12 cellular contexts compared by ENCODE assay signal in genomic region chr17:7017827-7018200, GRCh38. TPM values are rescaled to one million over a fixed set of nuclear protein-coding genes. Genes with fewer than 3 reads are reported as not detected.
A peak's percentile ranks its signal among the peaks of the same experiment; 100 is the strongest.
DNase-seq lines count a peak whose midpoint lies in the region; ATAC-seq and TF ChIP-seq lines count a peak whose summit lies in the region.
"Had no signal": no experiment of that assay in that cellular context is flagged by ENCODE, and none has a peak within 500 bp of the region (broad histone marks: within the 10 kb centered on the region; RNA-seq: fewer than 3 reads in every experiment).

No MANE protein-coding gene starts in this region.

- no peak overlapping the region for H2BK15ac ChIP-seq in neuronal stem cell (ENCODE audit: low read length)

- ATAC-seq in right cardiac atrium = no peak
- ATAC-seq in left cardiac atrium = no peak
- ATAC-seq in HG03159 (IDR thresholded peaks at IDR 0.05; ENCODE audit: unreplicated experiment) = no peak
- ATAC-seq: SK-N-SH treated with all-trans-retinoic acid at 6 μM for 48 hours had no signal

- peak overlapping the region; percentile 14 for H3K9ac ChIP-seq in neuronal stem cell (ENCODE audit: low read depth, low read length, poor library complexity)

- H2AFZ ChIP-seq in neuronal stem cell (ENCODE audit: low read length) = no peak overlapping the region

- no peak for TF ChIP-seq CTCF in vagina (IDR thresholded peaks at IDR 0.05)

- no peak overlapping the region for H2BK120ac ChIP-seq in neuronal stem cell (ENCODE audit: low read depth, low read length)

- H3K4me1 ChIP-seq in right cardiac atrium (ENCODE audit: control insufficient read depth, insufficient read depth, low read length) (peaks cover 6% of the 10 kb centered on the region), neuronal stem cell (ENCODE audit: control insufficient read depth in 2 of 2, insufficient read depth in 1 of 2, low read depth in 1 of 2, low read length in 2 of 2) (peaks cover 19 to 38% of the 10 kb centered on the region in 2 donors), vagina (peaks cover 69% of the 10 kb centered on the region)

- H3K27ac ChIP-seq in right cardiac atrium (ENCODE audit: low read length) = peak overlapping the region; percentile 77
- H3K27ac ChIP-seq in cingulate gyrus (ENCODE audit: low read depth, low read length) = peak overlapping the region; percentile 42
- no peak overlapping the region for H3K27ac ChIP-seq in neuronal stem cell (replicated peaks; ENCODE audit: low read length)
- peak overlapping the region; percentile 86 for H3K27ac ChIP-seq in vagina

- H3K9me3 ChIP-seq in right cardiac atrium (ENCODE audit: control insufficient read depth, low read length) (no peaks in the 10 kb centered on the region), neuronal stem cell (replicated peaks in 1 of 2; ENCODE audit: control insufficient read depth in 2 of 2, insufficient read depth in 1 of 2, low read depth in 1 of 2, low read length in 2 of 2) (no peaks in the 10 kb centered on the region), vagina (no peaks in the 10 kb centered on the region)

- no peak overlapping the region for H4K91ac ChIP-seq in neuronal stem cell (ENCODE audit: low read depth, low read length, poor library complexity)

- TF ChIP-seq POLR2A in vagina (IDR thresholded peaks at IDR 0.05) = no peak

- WGBS in right cardiac atrium = 65% methylated on average over 12 of the region's 12 CpGs
- WGBS in neuronal stem cell (ENCODE audit: extremely low coverage in 2 of 2, insufficient read length in 2 of 2, insufficient replicate concordance in 1 of 2), 2 donors = no CpG with 5 or more reads among the region's 12 CpGs

- no peak overlapping the region for H3K23ac ChIP-seq in neuronal stem cell (ENCODE audit: low read depth, low read length, poor library complexity)

- no peak overlapping the region for H3K4ac ChIP-seq in neuronal stem cell (ENCODE audit: low read length)

- peak overlapping the region; percentile 6 for H3K4me3 ChIP-seq in right cardiac atrium (ENCODE audit: low read length)
- H3K4me3 ChIP-seq in neuronal stem cell (ENCODE audit: low read length in 2 of 2) = no peak overlapping the region
- peak overlapping the region; percentile 53 to 66 for H3K4me3 ChIP-seq in vagina

- no peak overlapping the region for H2BK5ac ChIP-seq in neuronal stem cell (ENCODE audit: low read length)

- peaks cover 7% of the 10 kb centered on the region for H3K79me1 ChIP-seq in neuronal stem cell (ENCODE audit: low read depth, low read length)

- H4K8ac ChIP-seq in neuronal stem cell (ENCODE audit: low read depth, low read length) = no peak overlapping the region

- no peaks in the 10 kb centered on the region for H3K27me3 ChIP-seq in right cardiac atrium (ENCODE audit: control insufficient read depth, insufficient read depth)
- peaks cover 6 to 25% (median 20%) of the 10 kb centered on the region in 3 experiments for H3K27me3 ChIP-seq in neuronal stem cell (ENCODE audit: control insufficient read depth in 3 of 3, insufficient read depth in 3 of 3, low read depth in 1 of 3, low read length in 3 of 3)
- no peaks in the 10 kb centered on the region for H3K27me3 ChIP-seq in vagina

- DNase-seq in right cardiac atrium = peak in 1 of 3 donors; percentile 61
- DNase-seq in left cardiac atrium = no peak
- DNase-seq in neuronal stem cell (ENCODE audit: low spot score) = no peak
- DNase-seq in vagina (ENCODE audit: extremely low spot score in 2 of 2) = no peak
- no peak for DNase-seq in NCI-H1092 (lab: John Stamatoyannopoulos, UW)
- DNase-seq in NAMALWA (ENCODE audit: low spot score) = no peak
- DNase-seq: foreskin melanocyte, occipital lobe had no signal

- H3K14ac ChIP-seq in neuronal stem cell (ENCODE audit: low read length) = no peak overlapping the region

- no peak overlapping the region for H2BK12ac ChIP-seq in neuronal stem cell (ENCODE audit: low read length)

- intact Hi-C loops in right cardiac atrium (cut with DNase I) (no loop called here), left cardiac atrium (cut with DNase I) (no loop called here), vagina (cut with DNase I) (no loop called here)

- no peak overlapping the region for H3K4me2 ChIP-seq in neuronal stem cell (ENCODE audit: insufficient read depth, low read length, poor library complexity, severe bottlenecking)

- no peak overlapping the region for H2AK5ac ChIP-seq in neuronal stem cell (ENCODE audit: low read depth, low read length)

- peaks cover 5 to 15% of the 10 kb centered on the region in 2 donors for H3K36me3 ChIP-seq in neuronal stem cell (replicated peaks in 1 of 2; ENCODE audit: control insufficient read depth in 2 of 2, insufficient read depth in 2 of 2, low read length in 2 of 2)
- H3K36me3 ChIP-seq in vagina = no peaks in the 10 kb centered on the region

- H3K18ac ChIP-seq in neuronal stem cell (ENCODE audit: low read length) = no peak overlapping the region

RNA-seq across cellular contexts. Expression of gene BCL6B, which starts 5.0 kb away (rescaled TPM):
- total RNA-seq in right cardiac atrium (10 to 100 TPM in 2 of 4 donors, 1 to 10 TPM in 2; 6.7 to 16.8 (median 10.1) TPM), left cardiac atrium (10 to 100 TPM; 14.1 to 19.8 TPM), vagina (10.1 TPM)
- 6.9 TPM for polyA plus RNA-seq in right cardiac atrium
- polyA plus RNA-seq in neuronal stem cell (2013, experiment 1 of 2) = 3.1 TPM
- 2.8 TPM for polyA plus RNA-seq in neuronal stem cell (2013, experiment 2 of 2)
- polyA plus RNA-seq: BJ had no signal

RNA-seq across cellular contexts. Expression of gene RNASEK, which starts 5.4 kb away (rescaled TPM):
- total RNA-seq in right cardiac atrium (100 to 1,000 TPM; 188 to 219 (median 193) TPM), left cardiac atrium (100 to 1,000 TPM; 174 to 198 TPM), vagina (155 TPM)
- polyA plus RNA-seq in right cardiac atrium = 357 TPM
- 400 TPM for polyA plus RNA-seq in neuronal stem cell (2013, experiment 1 of 2)
- 390 TPM for polyA plus RNA-seq in neuronal stem cell (2013, experiment 2 of 2)

RNA-seq across cellular contexts. Expression of gene SLC16A13, which starts 18.0 kb away (rescaled TPM):
- total RNA-seq in right cardiac atrium = 1 to 10 TPM in 2 of 4 donors, under 1 TPM in 2; 0.91 to 1.1 (median 0.98) TPM
- 1.2 TPM for polyA plus RNA-seq in right cardiac atrium
- 1 to 10 TPM; 1.2 to 1.8 TPM for total RNA-seq in left cardiac atrium
- 3.0 TPM for polyA plus RNA-seq in neuronal stem cell (2013, experiment 1 of 2)
- 3.4 TPM for polyA plus RNA-seq in neuronal stem cell (2013, experiment 2 of 2)
- 2.0 TPM for total RNA-seq in vagina

RNA-seq across cellular contexts. Expression of gene ALOX12, which starts 22.0 kb away (rescaled TPM):
- total RNA-seq in right cardiac atrium (under 1 TPM in 1 of 4 donors, not detected in 3; 0.18 TPM), left cardiac atrium (under 1 TPM in 1 of 2 donors, not detected in 1; 0.21 TPM), vagina (16.0 TPM)
- polyA plus RNA-seq in right cardiac atrium = 0.09 TPM
- 0.32 TPM for polyA plus RNA-seq in neuronal stem cell (2013, experiment 1 of 2)
- 0.25 TPM for polyA plus RNA-seq in neuronal stem cell (2013, experiment 2 of 2)
- total RNA-seq: occipital lobe had no signal
- polyA plus RNA-seq: BJ had no signal

RNA-seq across cellular contexts. Expression of gene SLC16A11, which starts 26.1 kb away (rescaled TPM):
- total RNA-seq in right cardiac atrium = 1 to 10 TPM; 3.3 to 5.3 (median 3.7) TPM
- polyA plus RNA-seq in right cardiac atrium = 11.3 TPM
- 1 to 10 TPM; 2.5 to 3.5 TPM for total RNA-seq in left cardiac atrium
- polyA plus RNA-seq in neuronal stem cell (2013, experiment 1 of 2) = 0.04 TPM
- polyA plus RNA-seq in neuronal stem cell (2013, experiment 2 of 2) = 0.03 TPM
- not detected for total RNA-seq in vagina
- polyA plus RNA-seq: BJ had no signal

Comparison
In these comparisons a context has a peak if more than half of its experiments do, and no peak if none do; other contexts are left out.
1. H3K4me3 ChIP-seq: peak in right cardiac atrium (single experiment) and vagina (2 of 2); none in neuronal stem cell (0 of 2).